10 cellular contexts compared by ENCODE assay signal in the genomic region with DNA sequence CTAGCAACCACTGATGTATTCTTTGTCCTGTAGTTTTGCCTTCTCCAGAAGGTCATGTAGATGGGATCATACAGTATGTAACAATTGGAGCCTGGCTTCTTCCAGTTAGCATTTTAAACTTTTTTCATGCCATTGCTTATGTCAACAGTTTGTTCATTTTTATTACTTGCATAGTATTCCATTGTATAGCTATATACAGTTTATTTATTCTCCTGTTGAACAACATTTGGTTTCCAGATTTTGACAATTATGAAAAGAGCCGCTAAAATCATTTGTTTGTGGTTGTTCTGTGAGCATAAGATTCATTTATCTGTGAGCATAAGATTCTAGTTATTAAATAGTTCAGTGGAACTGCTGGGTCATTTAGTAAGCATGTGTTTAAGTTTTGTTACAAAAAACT.
ATAC-seq and TF ChIP-seq lines count a peak whose summit lies in the region.
"Had no signal": no experiment of that assay in that cellular context is flagged by ENCODE, and none has a peak within 500 bp of the region (broad histone marks: within the 10 kb centered on the region; RNA-seq: fewer than 3 reads in every experiment).

No MANE protein-coding gene starts in this region.

- CTCF ChIA-PET in HEK293 (lab: Yijun Ruan, JAX): interaction anchor here (0.6 to 2.8 kb wide), 2 partner anchors 28 to 84 kb away, joined by 3 to 8 read pairs; no protein-coding TSS in a partner anchor

- H3K27ac ChIP-seq in HEK293 (ENCODE audit: extremely low read depth, low read depth, low read length): no peak overlapping the region
- H3K27ac ChIP-seq: 22Rv1; A549; BLaER1; BLaER1 treated with 17β-estradiol and CSF1 and Interleukin-3, amounts not matched to agents 10 nM and 100 nM; C4-2B had no signal

- no peak for TF ChIP-seq CTCF in HEK293 (tag by site-specific recombination; IDR thresholded peaks at IDR 0.05)

- POLR2A ChIA-PET in HEK293 (lab: Yijun Ruan, JAX): no interaction called here

- no peaks in the 10 kb centered on the region for H3K9me3 ChIP-seq in HEK293 (ENCODE audit: control insufficient read depth, insufficient read depth, low read depth, low read length)
- H3K9me3 ChIP-seq: A549; BE2C; BLaER1; BLaER1 treated with 17β-estradiol and CSF1 and Interleukin-3, amounts not matched to agents 10 nM and 100 nM; Caco-2 had no signal

- no peak for ATAC-seq in HG03108 (IDR thresholded peaks at IDR 0.05; ENCODE audit: unreplicated experiment)
- ATAC-seq: A549; CD8-positive, alpha-beta T cell had no signal

- H3K4me3 ChIP-seq in HEK293 (ENCODE audit: low read depth, low read length): no peak overlapping the region
- H3K4me3 ChIP-seq: A549; BLaER1; BLaER1 treated with 17β-estradiol and CSF1 and Interleukin-3, amounts not matched to agents 10 nM and 100 nM had no signal

- no peaks in the 10 kb centered on the region for H3K36me3 ChIP-seq in HEK293 (ENCODE audit: control insufficient read depth in 2 of 2, insufficient read depth in 1 of 2, low read length in 2 of 2)
- H3K36me3 ChIP-seq: BE2C; BLaER1; BLaER1 treated with 17β-estradiol and CSF1 and Interleukin-3, amounts not matched to agents 10 nM and 100 nM had no signal

- no peaks in the 10 kb centered on the region for H3K4me1 ChIP-seq in HEK293 (ENCODE audit: control insufficient read depth, insufficient read depth, low read length)
- H3K4me1 ChIP-seq: A549; BE2C; BLaER1; BLaER1 treated with 17β-estradiol and CSF1 and Interleukin-3, amounts not matched to agents 10 nM and 100 nM; Caco-2 had no signal

TF ChIP-seq in HEK293, 187 proteins besides CTCF, POLR2A, EP300 and RAD21:
- TF ChIP-seq BCL11A (tag by site-specific recombination; IDR thresholded peaks at IDR 0.05; ENCODE audit: low read depth): no peak
- TF ChIP-seq ZNF146 (tag by site-specific recombination; IDR thresholded peaks at IDR 0.05): peak; percentile 53
- peak; percentile 52; the same call in 1 of the 2 replicates for TF ChIP-seq ZNF660 (tag by site-specific recombination; IDR thresholded peaks at IDR 0.05)
